Comparison of ENCODE assay signal across 21 cellular contexts in genomic region chr2:237637429-237638135, GRCh38. TPM values are rescaled to one million over a fixed set of nuclear protein-coding genes. Genes with fewer than 3 reads are reported as not detected.
DNase-seq lines count a peak whose midpoint lies in the region; ATAC-seq and TF ChIP-seq lines count a peak whose summit lies in the region.
"Had no signal": no experiment of that assay in that cellular context is flagged by ENCODE, and none has a peak within 500 bp of the region (broad histone marks: within the 10 kb centered on the region; RNA-seq: fewer than 3 reads in every experiment).

No MANE protein-coding gene starts in this region.

- no CpG with 5 or more reads among the region's 3 CpGs for WGBS in IMR-90 (ENCODE audit: extremely low coverage in 2 of 2, insufficient read length in 1 of 2), 2 experiments
- 56 to 66% (median 59%) methylated on average over 3 of the region's 3 CpGs for WGBS in psoas muscle, 3 donors

- H2AK9ac ChIP-seq in IMR-90 (replicated peaks; ENCODE audit: low read depth, low read length, poor library complexity), result no peak overlapping the region

- peaks cover 14 to 25% of the 10 kb centered on the region in 2 donors for H3K4me1 Mint-ChIP-seq in natural killer cell

- H3K9me1 ChIP-seq in IMR-90 (ENCODE audit: insufficient read depth, low read length), result peaks cover 7% of the 10 kb centered on the region

- no peak overlapping the region for H4K5ac ChIP-seq in IMR-90 (ENCODE audit: low read depth, low read length)

- no peak overlapping the region for H3K4me3 Mint-ChIP-seq in natural killer cell
- H3K4me3 Mint-ChIP-seq: CD4-positive, alpha-beta memory T cell; HFFc6 had no signal

- dilution Hi-C loops in IMR-90 (cut with HindIII; ENCODE audit: low sequenced_read_pairs, unreplicated experiment), result no loop called here

- BruUV-seq in IMR-90 (replicated peaks; lab: Mats Ljungman, UMichigan), result no TSS peak

- H3K27ac ChIP-seq in IMR-90 (ENCODE audit: insufficient read depth, low read length) (no peak overlapping the region), psoas muscle (peak overlapping the region; percentile 91)
- H3K27ac ChIP-seq: A549 had no signal

- peaks cover 47 to 88% of the 10 kb centered on the region in 2 experiments for H3K79me1 ChIP-seq in IMR-90 (ENCODE audit: low read depth in 1 of 2, low read length in 2 of 2)

- no peak for TF ChIP-seq POLR2A in IMR-90 (IDR thresholded peaks at IDR 0.05; ENCODE audit: low read depth, low read length)

- no peak overlapping the region for H2BK120ac ChIP-seq in IMR-90 (ENCODE audit: low read depth, low read length)

- no peak overlapping the region for H2BK20ac ChIP-seq in IMR-90 (ENCODE audit: low read depth, low read length)

- no peaks in the 10 kb centered on the region for H3K9me3 Mint-ChIP-seq in natural killer cell

- H3K9ac ChIP-seq in IMR-90 (ENCODE audit: low read depth, low read length), result no peak overlapping the region

- H3K9me3 ChIP-seq in IMR-90 (ENCODE audit: control insufficient read depth, insufficient read depth, low read length) (0 out of 2 replicates have a peak, but pooled peaks cover 2% of the 10 kb centered on the region), psoas muscle (no peaks in the 10 kb centered on the region)
- H3K9me3 ChIP-seq: A549, BE2C, HAP-1 had no signal

- H4K20me1 ChIP-seq in IMR-90 (ENCODE audit: insufficient read depth, low read length), result peaks cover 38% of the 10 kb centered on the region

- TF ChIP-seq CTCF in IMR-90 (conservative IDR thresholded peaks at IDR 0.05; ENCODE audit: low read depth, low read length) (no peak), natural killer cell (IDR thresholded peaks at IDR 0.05) (no peak), psoas muscle (IDR thresholded peaks at IDR 0.05) (no peak)

- DNase-seq in IMR-90 (peak; percentile 62), glomerular visceral epithelial cell (ENCODE audit: extremely low spot score) (peak; percentile 53), natural killer cell (no peak), psoas muscle (no peak), KBM-7 (no peak)
- DNase-seq in activated effector memory CD4-positive, alpha-beta T cell treated with Interleukin-2 at 50 U/mL for 16 hours, result no peak
- no peak for DNase-seq in activated T-cell treated with anti-CD3 and anti-CD28 coated beads, Interleukin-2, amount 50 U/mL, for 1 hour
- DNase-seq: 8988T; ACHN; AML-193; BE2C; C1 segment of cervical spinal cord; Calu3; CD4-positive, alpha-beta memory T cell; COR-L47; DMS53; GOT3; HFFc6 had no signal

- no peak overlapping the region for H3K4me3 ChIP-seq in IMR-90 (ENCODE audit: insufficient read depth, low read depth, low read length)
- H3K4me3 ChIP-seq in psoas muscle, result no peak overlapping the region
- H3K4me3 ChIP-seq: A549, HAP-1 had no signal

- no peak overlapping the region for H3K4ac ChIP-seq in IMR-90 (ENCODE audit: low read depth, low read length)

- H3K14ac ChIP-seq in IMR-90 (replicated peaks; ENCODE audit: low read depth, low read length), result no peak overlapping the region

- POLR2A ChIA-PET in IMR-90 (lab: Charles Lee; ENCODE audit: unreplicated experiment), result no interaction called here

- CTCF ChIA-PET in IMR-90 (lab: Yijun Ruan, JAX), result no interaction called here

- no peaks in the 10 kb centered on the region for H3K36me3 Mint-ChIP-seq in natural killer cell

- no peak overlapping the region for H2BK15ac ChIP-seq in IMR-90 (ENCODE audit: low read depth, low read length)

- no peak overlapping the region for H3K4me2 ChIP-seq in IMR-90 (ENCODE audit: low read depth, low read length)
- H3K4me2 ChIP-seq: A549 had no signal

- intact Hi-C loops in IMR-90 (cut with micrococcal nuclease), result no loop called here
- intact Hi-C loops in natural killer cell (cut with micrococcal nuclease), result no loop called here
- intact Hi-C loops in psoas muscle (cut with DNase I), result no loop called here

- no peak overlapping the region for H3K18ac ChIP-seq in IMR-90 (ENCODE audit: low read depth, low read length)

- H3K56ac ChIP-seq in IMR-90 (ENCODE audit: extremely low read depth, insufficient read depth, low read length), result no peak overlapping the region

- H3K27ac Mint-ChIP-seq in natural killer cell, result peak overlapping the region; percentile 66 to 82
- H3K27ac Mint-ChIP-seq: CD4-positive, alpha-beta memory T cell; HFFc6 had no signal

- ATAC-seq in IMR-90 (ENCODE audit: low read depth) (no peak; the same call in 1 of the 2 replicates), natural killer cell (no peak), psoas muscle (no peak), GM21619 (IDR thresholded peaks at IDR 0.05; ENCODE audit: unreplicated experiment) (no peak)
- ATAC-seq: A549 had no signal

- H3K27me3 Mint-ChIP-seq in natural killer cell (ENCODE audit: low read depth in 2 of 2), result peaks cover 0 to 4% of the 10 kb centered on the region in 2 donors

- no peak overlapping the region for H4K8ac ChIP-seq in IMR-90 (ENCODE audit: low read depth in 2 of 2, low read length in 2 of 2)

- no peaks in the 10 kb centered on the region for H3K27me3 ChIP-seq in IMR-90 (ENCODE audit: control insufficient read depth, insufficient read depth, low read length)
- H3K27me3 ChIP-seq in psoas muscle (ENCODE audit: insufficient read depth in 3 of 3, low read length in 2 of 3), result no peaks in the 10 kb centered on the region
- H3K27me3 ChIP-seq: BE2C had no signal

- no peak overlapping the region for H4K91ac ChIP-seq in IMR-90 (ENCODE audit: insufficient read depth, low read depth, low read length)

- no peak overlapping the region for H2AFZ ChIP-seq in IMR-90 (replicated peaks; ENCODE audit: low read length, poor library complexity)

- H3K4me1 ChIP-seq in IMR-90 (ENCODE audit: control insufficient read depth, insufficient read depth, low read length), result no peaks in the 10 kb centered on the region; the same call in 1 of the 2 replicates
- H3K4me1 ChIP-seq in psoas muscle, result peaks cover 68% of the 10 kb centered on the region
- H3K4me1 ChIP-seq: A549, BE2C, HAP-1 had no signal

- in situ Hi-C loops in IMR-90 (cut with MboI; ENCODE audit: low sequenced_read_pairs) (no loop called here), KBM-7 (cut with MboI; ENCODE audit: low pct_unique_long_range_greater_than_20kb, low sequenced_read_pairs) (no loop called here)

- no peak overlapping the region for H2AK5ac ChIP-seq in IMR-90 (ENCODE audit: low read depth, low read length)

- no peak overlapping the region for H2BK5ac ChIP-seq in IMR-90 (ENCODE audit: low read depth, low read length, poor library complexity, severe bottlenecking)

- no peak overlapping the region for H3K23ac ChIP-seq in IMR-90 (ENCODE audit: low read depth, low read length)

- 0 out of 2 replicates have a peak, but pooled peaks cover 6% of the 10 kb centered on the region for H3K36me3 ChIP-seq in IMR-90 (ENCODE audit: control insufficient read depth, insufficient read depth, low read length)
- no peaks in the 10 kb centered on the region for H3K36me3 ChIP-seq in psoas muscle (ENCODE audit: insufficient read depth in 1 of 2, low read depth in 1 of 2)
- H3K36me3 ChIP-seq: BE2C, HAP-1 had no signal

- TF ChIP-seq RAD21 in IMR-90 (IDR thresholded peaks at IDR 0.05; ENCODE audit: low read length), result no peak

TF ChIP-seq in IMR-90, 13 proteins besides CTCF, POLR2A, EP300 and RAD21 (continues in another document):
- TF ChIP-seq CEBPB (IDR thresholded peaks at IDR 0.05; ENCODE audit: low read depth, low read length) (no peak), MAZ (IDR thresholded peaks at IDR 0.05; ENCODE audit: borderline replicate concordance, low read depth, low read length) (no peak), FOS (IDR thresholded peaks at IDR 0.05; ENCODE audit: low read depth, low read length) (no peak), USF2 (IDR thresholded peaks at IDR 0.05; ENCODE audit: low read depth, low read length) (no peak), RFX5 (IDR thresholded peaks at IDR 0.05; ENCODE audit: low read depth, low read length) (no peak), SMC3 (IDR thresholded peaks at IDR 0.05; ENCODE audit: low read depth, low read length) (no peak), NFE2L2 (IDR thresholded peaks at IDR 0.05; ENCODE audit: low read depth, low read length) (no peak), MXI1 (IDR thresholded peaks at IDR 0.05; ENCODE audit: borderline replicate concordance, low read depth, low read length) (no peak), BHLHE40 (IDR thresholded peaks at IDR 0.05; ENCODE audit: low read depth, low read length) (no peak), MAFK (IDR thresholded peaks at IDR 0.05; ENCODE audit: low read depth, low read length) (no peak), ELK1 (IDR thresholded peaks at IDR 0.05; ENCODE audit: borderline replicate concordance, low read depth, low read length) (no peak), RCOR1 (IDR thresholded peaks at IDR 0.05; ENCODE audit: insufficient replicate concordance, low read length) (no peak)

RNA-seq across cellular contexts. Expression of gene LRRFIP1, which starts 10.2 kb away (rescaled TPM):
- total RNA-seq in IMR-90 (2012; rRNA removed) (52.2 and 63.0 TPM in 2 replicates), natural killer cell (100 to 1,000 TPM; 163 to 207 (median 188) TPM), psoas muscle (100 to 1,000 TPM in 1 of 4 donors, 10 to 100 TPM in 3; 91.9 to 108 (median 93.4) TPM)
- polyA plus RNA-seq in IMR-90 (2012; rRNA removed) (47.4 and 54.4 TPM in 2 replicates), psoas muscle (10 to 100 TPM; 42.3 to 62.6 (median 50.4) TPM)
- 22.4 and 32.2 TPM in 2 replicates for polyA plus RNA-seq in IMR-90 (2012; cell fraction: cytosol; rRNA removed)
- 26.6 and 80.9 TPM in 2 replicates for polyA plus RNA-seq in IMR-90 (2012; cell fraction: nucleus; rRNA removed; ENCODE audit: low replicate concordance)

RNA-seq across cellular contexts. Expression of gene RAB17, which starts 47.0 kb away (rescaled TPM):
- total RNA-seq in IMR-90 (2012; rRNA removed), result not detected in 2 replicates
- polyA plus RNA-seq in IMR-90 (2012; rRNA removed), result 0.17 and 0.41 TPM in 2 replicates
- 0.05 and 0.34 TPM in 2 replicates for polyA plus RNA-seq in IMR-90 (2012; cell fraction: cytosol; rRNA removed)
- polyA plus RNA-seq in IMR-90 (2012; cell fraction: nucleus; rRNA removed; ENCODE audit: low replicate concordance), result 1.9 and 2.9 TPM in 2 replicates
- not detected for total RNA-seq in natural killer cell
- total RNA-seq in psoas muscle, result 1 to 10 TPM; 1.1 to 1.5 (median 1.2) TPM
- polyA plus RNA-seq in psoas muscle, result 1 to 10 TPM in 1 of 3 donors, under 1 TPM in 2; 0.52 to 1.3 (median 0.80) TPM
- total RNA-seq: CD4-positive, alpha-beta memory T cell had no signal
- polyA plus RNA-seq: CD4-positive, alpha-beta memory T cell had no signal

Comparison
In these comparisons a context has a peak if more than half of its experiments do, and no peak if none do; other contexts are left out.
1. DNase-seq: peak in IMR-90 (single experiment) and glomerular visceral epithelial cell (single experiment); none in natural killer cell (single experiment), psoas muscle (0 of 2), activated effector memory CD4-positive, alpha-beta T cell treated with Interleukin-2 at 50 U/mL for 16 hours (single experiment), activated T-cell treated with anti-CD3 and anti-CD28 coated beads, Interleukin-2, amount 50 U/mL, for 1 hour (single experiment) and KBM-7 (single experiment).